10 cellular contexts compared by ENCODE assay signal in the genomic region with DNA sequence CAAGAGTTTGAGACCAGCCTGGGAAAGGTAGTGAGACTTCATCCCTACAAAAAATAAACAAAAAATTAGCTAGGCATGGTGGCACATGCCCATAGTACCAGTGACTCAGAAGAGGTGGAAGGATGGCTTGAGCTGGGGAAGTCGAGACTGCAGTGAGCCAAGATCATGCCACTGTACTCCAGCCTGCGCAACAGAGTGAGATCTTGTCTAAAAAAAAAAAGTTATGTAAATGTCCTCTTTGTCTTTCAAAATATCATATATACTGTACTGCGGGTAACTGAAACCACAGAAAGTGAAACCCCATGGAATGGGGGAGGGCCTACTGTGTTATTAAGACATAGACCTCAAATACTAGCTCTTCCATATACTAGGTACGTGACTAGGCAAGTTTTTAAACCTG. TPM values are rescaled to one million over a fixed set of nuclear protein-coding genes. Genes with fewer than 3 reads are reported as not detected.
DNase-seq lines count a peak whose midpoint lies in the region; ATAC-seq and TF ChIP-seq lines count a peak whose summit lies in the region.
"Had no signal": no experiment of that assay in that cellular context is flagged by ENCODE, and none has a peak within 500 bp of the region (broad histone marks: within the 10 kb centered on the region; RNA-seq: fewer than 3 reads in every experiment).

No MANE protein-coding gene starts in this region.

- POLR2A ChIA-PET in PC-3 (lab: Charles Lee; ENCODE audit: unreplicated experiment): no interaction called here

- H3K9ac ChIP-seq in neural progenitor cell (no peak overlapping the region), PC-3 (ENCODE audit: low read length) (no peak overlapping the region)

- CTCF ChIA-PET in PC-3 (lab: Charles Lee): no interaction called here

- H3K27ac Mint-ChIP-seq in natural killer cell: no peak overlapping the region
- no peak overlapping the region for H3K27ac Mint-ChIP-seq in neural progenitor cell

- H3K4me2 ChIP-seq in neural progenitor cell: no peak overlapping the region
- no peak overlapping the region for H3K4me2 ChIP-seq in PC-3 (ENCODE audit: low read length)

- no peaks in the 10 kb centered on the region for H3K27me3 ChIP-seq in HL-60 (ENCODE audit: insufficient read depth, poor library complexity, severe bottlenecking)
- H3K27me3 ChIP-seq in neural progenitor cell: no peaks in the 10 kb centered on the region
- H3K27me3 ChIP-seq in PC-3 (ENCODE audit: low read length): no peaks in the 10 kb centered on the region

- H3K36me3 Mint-ChIP-seq in natural killer cell (peaks cover 11% of the 10 kb centered on the region), neural progenitor cell (peaks cover 12% of the 10 kb centered on the region)

- peaks cover 6 to 12% of the 10 kb centered on the region in 2 donors for H3K4me1 Mint-ChIP-seq in natural killer cell
- no peaks in the 10 kb centered on the region for H3K4me1 Mint-ChIP-seq in neural progenitor cell

- DNase-seq in HL-60 (ENCODE audit: low read depth in 1 of 2, low spot score in 1 of 2): peak; percentile 61 to 87
- DNase-seq in natural killer cell: no peak
- DNase-seq in neural progenitor cell (ENCODE audit: low spot score): no peak
- DNase-seq in NCI-H1436 treated with DMSO at 0.1 percent for 48 hours (lab: John Stamatoyannopoulos, UW): no peak
- DNase-seq in PC-3: no peak
- no peak for DNase-seq in activated CD4-positive, alpha-beta T cell treated with anti-CD3 and anti-CD28 coated beads, Interleukin-2, amount 50 U/mL, for 4 hours
- DNase-seq: amniotic stem cell, right cardiac atrium had no signal

- H4K20me1 ChIP-seq in neural progenitor cell (ENCODE audit: low read depth) (no peaks in the 10 kb centered on the region), PC-3 (ENCODE audit: low read length) (no peaks in the 10 kb centered on the region)

- H3K36me3 ChIP-seq in neural progenitor cell (peaks cover 7% of the 10 kb centered on the region), PC-3 (ENCODE audit: low read depth, low read length) (peaks cover under 1% of the 10 kb centered on the region)

- BruUV-seq in PC-3 (replicated peaks; lab: Mats Ljungman, UMichigan): no TSS peak

- intact Hi-C loops in natural killer cell (cut with micrococcal nuclease): no loop called here
- intact Hi-C loops in PC-3 (cut with micrococcal nuclease): no loop called here

- H3K4me1 ChIP-seq in neural progenitor cell: peaks cover 8% of the 10 kb centered on the region
- H3K4me1 ChIP-seq in PC-3 (ENCODE audit: insufficient read depth, low read length): no peaks in the 10 kb centered on the region

- peak overlapping the region; percentile 45; the same call in 1 of the 2 replicates for H3K27ac ChIP-seq in HL-60 (replicated peaks)
- no peak overlapping the region for H3K27ac ChIP-seq in neural progenitor cell
- no peak overlapping the region for H3K27ac ChIP-seq in PC-3 (ENCODE audit: low read length)

- H3K79me2 ChIP-seq in neural progenitor cell (ENCODE audit: low read depth): no peaks in the 10 kb centered on the region
- H3K79me2 ChIP-seq in PC-3 (ENCODE audit: low read length): no peaks in the 10 kb centered on the region

- no peak overlapping the region for H3K4me3 ChIP-seq in HL-60 (replicated peaks; ENCODE audit: insufficient read depth, low read length)
- no peak overlapping the region for H3K4me3 ChIP-seq in neural progenitor cell
- H3K4me3 ChIP-seq in PC-3 (ENCODE audit: low read length): no peak overlapping the region

- no peaks in the 10 kb centered on the region for H3K9me2 ChIP-seq in PC-3 (replicated peaks; ENCODE audit: low read length)

- H3K4me3 Mint-ChIP-seq in natural killer cell (no peak overlapping the region), neural progenitor cell (no peak overlapping the region)

- H3K9me3 ChIP-seq in neural progenitor cell (ENCODE audit: low read depth): no peaks in the 10 kb centered on the region
- no peaks in the 10 kb centered on the region for H3K9me3 ChIP-seq in PC-3 (ENCODE audit: low read length)

- H3K9me3 Mint-ChIP-seq in natural killer cell: no peaks in the 10 kb centered on the region
- no peaks in the 10 kb centered on the region for H3K9me3 Mint-ChIP-seq in neural progenitor cell

- H2AFZ ChIP-seq in neural progenitor cell (replicated peaks) (no peak overlapping the region), PC-3 (ENCODE audit: low read length) (no peak overlapping the region)

- H3K27me3 Mint-ChIP-seq in natural killer cell (ENCODE audit: low read depth in 2 of 2) (no peaks in the 10 kb centered on the region), neural progenitor cell (ENCODE audit: insufficient read depth, low read depth) (no peaks in the 10 kb centered on the region)

- TF ChIP-seq CTCF in HL-60 (IDR thresholded peaks at IDR 0.05; ENCODE audit: insufficient read depth, low read length) (no peak), natural killer cell (IDR thresholded peaks at IDR 0.05) (no peak), neural progenitor cell (IDR thresholded peaks at IDR 0.05) (no peak), PC-3 (conservative IDR thresholded peaks at IDR 0.05; ENCODE audit: low read depth, low read length) (no peak)

- H3F3A ChIP-seq in neural progenitor cell (ENCODE audit: low read depth): peaks cover 5% of the 10 kb centered on the region
- H3F3A ChIP-seq in PC-3 (ENCODE audit: low read length, unreplicated experiment): no peaks in the 10 kb centered on the region

- ATAC-seq in GM19035 (IDR thresholded peaks at IDR 0.05; ENCODE audit: unreplicated experiment): peak; percentile 56
- peak; percentile 80 for ATAC-seq in HG02798 (IDR thresholded peaks at IDR 0.05; ENCODE audit: poor library complexity, unreplicated experiment)
- peak in 2 of 3 donors; percentile 28 to 77 for ATAC-seq in natural killer cell
- ATAC-seq in PC-3: no peak
- ATAC-seq: right cardiac atrium had no signal

RNA-seq across cellular contexts. Expression of gene ACADM, which starts 20.8 kb away (rescaled TPM):
- 10 to 100 TPM; 15.2 to 20.9 (median 17.7) TPM for total RNA-seq in natural killer cell
- total RNA-seq in neural progenitor cell (ENCODE audit: low replicate concordance): 46.4 and 85.1 TPM in 2 replicates
- 25.0 and 29.0 TPM in 2 replicates for total RNA-seq in PC-3 (2014; rRNA removed)

RNA-seq across cellular contexts. Expression of gene RABGGTB, which starts 40.8 kb away (rescaled TPM):
- total RNA-seq in natural killer cell (100 to 1,000 TPM in 2 of 3 donors, 10 to 100 TPM in 1; 100.0 to 120 (median 118) TPM), neural progenitor cell (ENCODE audit: low replicate concordance) (78.0 and 132 TPM in 2 replicates), PC-3 (2014; rRNA removed) (88.0 and 91.7 TPM in 2 replicates)

RNA-seq across cellular contexts. Expression of gene MSH4, which starts 51.4 kb away (rescaled TPM):
- under 1 TPM; 0.45 to 0.61 (median 0.52) TPM for total RNA-seq in natural killer cell
- total RNA-seq in neural progenitor cell (ENCODE audit: low replicate concordance): 0.09 TPM in 1 of 2 replicates, not detected in the other
- 0.17 TPM in 1 of 2 replicates, not detected in the other for total RNA-seq in PC-3 (2014; rRNA removed)

Comparison
In these comparisons a context has a peak if more than half of its experiments do, and no peak if none do; other contexts are left out.
1. DNase-seq: peak in HL-60 (2 of 2); none in natural killer cell (single experiment), neural progenitor cell (single experiment), NCI-H1436 treated with DMSO at 0.1 percent for 48 hours (single experiment), PC-3 (single experiment) and activated CD4-positive, alpha-beta T cell treated with anti-CD3 and anti-CD28 coated beads, Interleukin-2, amount 50 U/mL, for 4 hours (0 of 2).